Comparison of ENCODE assay signal across 9 cellular contexts in the genomic region with DNA sequence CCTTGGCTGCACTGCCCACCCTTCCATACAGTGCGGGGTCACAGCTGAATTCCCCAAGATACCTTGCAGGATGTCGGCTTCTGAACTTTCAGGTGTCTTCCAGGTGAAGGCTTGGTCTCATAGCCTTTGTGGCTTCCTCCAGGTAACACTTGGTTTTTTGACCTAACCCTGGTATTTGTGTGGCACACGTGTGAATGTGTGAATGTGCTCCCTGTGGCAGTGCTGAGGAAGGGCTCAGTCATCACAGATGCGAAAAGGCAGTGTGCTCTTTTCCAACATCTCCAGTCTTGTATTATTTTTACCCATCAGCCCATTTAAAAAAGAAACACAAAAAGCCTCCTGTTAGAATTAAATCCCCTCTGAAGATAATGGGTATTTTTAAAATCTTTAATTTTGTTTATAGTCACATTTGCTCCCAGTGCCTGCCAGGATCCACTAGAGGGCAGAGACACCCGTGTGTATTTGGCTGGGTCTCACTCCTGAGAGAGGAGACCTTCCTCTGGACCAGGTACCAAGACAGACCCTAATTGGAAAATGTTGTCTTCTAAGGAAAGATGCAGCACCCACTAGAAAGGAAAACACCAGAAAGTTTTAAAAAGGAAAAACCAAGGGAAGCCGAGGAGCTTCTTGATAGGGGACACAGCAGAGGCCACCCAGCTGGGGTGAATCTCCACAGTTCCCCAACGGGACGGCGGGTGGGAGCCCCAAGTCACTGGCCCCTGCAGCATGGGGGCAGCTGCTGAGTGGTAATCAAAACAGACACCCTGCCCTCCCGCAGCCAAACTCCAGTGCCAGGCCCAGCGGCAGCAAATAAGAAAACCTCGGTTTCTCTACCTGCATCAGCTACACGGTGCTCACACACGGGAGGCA. TPM values are rescaled to one million over a fixed set of nuclear protein-coding genes. Genes with fewer than 3 reads are reported as not detected.
DNase-seq lines count a peak whose midpoint lies in the region; TF ChIP-seq lines count a peak whose summit lies in the region.
"Had no signal": no experiment of that assay in that cellular context is flagged by ENCODE, and none has a peak within 500 bp of the region (broad histone marks: within the 10 kb centered on the region; RNA-seq: fewer than 3 reads in every experiment).

No MANE protein-coding gene starts in this region.

- H4K20me1 ChIP-seq in KMS-11 (ENCODE audit: insufficient read depth), result no peaks in the 10 kb centered on the region

- H3K4me3 Mint-ChIP-seq in Caco-2 (ENCODE audit: unreplicated experiment), result no peak overlapping the region
- no peak overlapping the region for H3K4me3 Mint-ChIP-seq in nephron progenitor cell
- H3K4me3 Mint-ChIP-seq: activated naive CD8-positive, alpha-beta T cell treated with anti-CD3 and anti-CD28 coated beads, Interleukin-2, amount 10 ng/mL, durations not matched to agents 7 days and 5 days had no signal

- no peaks in the 10 kb centered on the region for H3K36me3 ChIP-seq in Caco-2 (ENCODE audit: control insufficient read depth, insufficient read depth, low read length)
- no peaks in the 10 kb centered on the region for H3K36me3 ChIP-seq in KMS-11 (ENCODE audit: insufficient read depth)

- H3K27me3 Mint-ChIP-seq in Caco-2 (ENCODE audit: insufficient read depth, unreplicated experiment) (peaks cover 6% of the 10 kb centered on the region), nephron progenitor cell (ENCODE audit: low read depth, poor library complexity) (peaks cover 30% of the 10 kb centered on the region)

- no peaks in the 10 kb centered on the region for H3K4me1 ChIP-seq in Caco-2
- peaks cover 4% of the 10 kb centered on the region for H3K4me1 ChIP-seq in KMS-11 (ENCODE audit: low read depth, poor library complexity, severe bottlenecking)

- intact Hi-C loops in Caco-2 (cut with micrococcal nuclease; ENCODE audit: unreplicated experiment), result no loop called here

- no peaks in the 10 kb centered on the region for H3K36me3 Mint-ChIP-seq in Caco-2 (ENCODE audit: insufficient read depth, unreplicated experiment)
- H3K36me3 Mint-ChIP-seq in nephron progenitor cell (ENCODE audit: low read depth), result no peaks in the 10 kb centered on the region

- no peaks in the 10 kb centered on the region for H3K79me2 ChIP-seq in KMS-11 (ENCODE audit: insufficient read depth, low read depth)

- no peak overlapping the region for H3K27ac Mint-ChIP-seq in Caco-2 (ENCODE audit: unreplicated experiment)
- H3K27ac Mint-ChIP-seq in nephron progenitor cell, result no peak overlapping the region
- H3K27ac Mint-ChIP-seq: activated naive CD8-positive, alpha-beta T cell treated with anti-CD3 and anti-CD28 coated beads, Interleukin-2, amount 10 ng/mL, durations not matched to agents 7 days and 5 days had no signal

- H3K4me1 Mint-ChIP-seq in Caco-2 (ENCODE audit: low read depth, unreplicated experiment) (no peaks in the 10 kb centered on the region), nephron progenitor cell (peaks cover 6% of the 10 kb centered on the region)

- no peak overlapping the region for H3K9ac ChIP-seq in KMS-11

- POLR2A ChIA-PET in Caco-2 (lab: Charles Lee), result no interaction called here

- BruUV-seq in Caco-2 (replicated peaks; lab: Mats Ljungman, UMichigan), result no TSS peak

- peak; percentile 42 to 57 for TF ChIP-seq CTCF in Caco-2 (IDR thresholded peaks at IDR 0.05; ENCODE audit: insufficient read depth in 1 of 2, low read depth in 1 of 2, low read length in 1 of 2, severe bottlenecking in 1 of 2, unreplicated experiment in 1 of 2)
- TF ChIP-seq CTCF in KMS-11 (conservative IDR thresholded peaks at IDR 0.05; ENCODE audit: low read depth, low read length), result peak; percentile 60
- peak; percentile 68 for TF ChIP-seq CTCF in choroid plexus epithelial cell (conservative IDR thresholded peaks at IDR 0.05; ENCODE audit: low read depth, low read length)
- TF ChIP-seq CTCF in nephron progenitor cell (IDR thresholded peaks at IDR 0.05), result peak; percentile 52

- no peak overlapping the region for H3K4me3 ChIP-seq in Caco-2 (ENCODE audit: low read depth, low read length)
- H3K4me3 ChIP-seq in KMS-11 (IDR thresholded peaks at IDR 0.05; ENCODE audit: insufficient read depth, low read depth, low read length), result no peak overlapping the region
- H3K4me3 ChIP-seq in choroid plexus epithelial cell (ENCODE audit: low read depth, low read length), result no peak overlapping the region

- no peak overlapping the region; the same call in 1 of the 2 replicates for H2AFZ ChIP-seq in KMS-11 (ENCODE audit: low read depth)

- DNase-seq in Caco-2 (peak in 1 of 2 experiments; percentile 32), choroid plexus epithelial cell (ENCODE audit: low read depth) (peak; percentile 18), nephron progenitor cell (no peak), T-helper 2 cell (no peak), NCI-H2107 (lab: John Stamatoyannopoulos, UW) (no peak)
- DNase-seq in NK-92 treated with Interleukin-12 subunit alpha and Interleukin-12 subunit beta, amount 100 ng/mL, for 24 hours (lab: John Stamatoyannopoulos, UW), result no peak
- no peak for DNase-seq in stimulated activated CD4-positive, alpha-beta T cell treated with anti-CD3 and anti-CD28 coated beads, Interleukin-4, amount 100 ng/mL, for 24 hours
- DNase-seq: activated naive CD8-positive, alpha-beta T cell treated with anti-CD3 and anti-CD28 coated beads, Interleukin-2, amount 10 ng/mL, durations not matched to agents 7 days and 5 days had no signal

- H3K27me3 ChIP-seq in Caco-2 (replicated peaks; ENCODE audit: control insufficient read depth, insufficient read depth, low read length) (no peaks in the 10 kb centered on the region), KMS-11 (ENCODE audit: insufficient read depth, low read depth) (no peaks in the 10 kb centered on the region)

- CTCF ChIA-PET in Caco-2 (lab: Charles Lee), result no interaction called here

- H3K9me3 ChIP-seq in Caco-2, result no peaks in the 10 kb centered on the region

- H3K27ac ChIP-seq in KMS-11, result no peak overlapping the region

- H3K9me3 Mint-ChIP-seq in Caco-2 (ENCODE audit: unreplicated experiment) (no peaks in the 10 kb centered on the region), nephron progenitor cell (no peaks in the 10 kb centered on the region)
- H3K9me3 Mint-ChIP-seq: activated naive CD8-positive, alpha-beta T cell treated with anti-CD3 and anti-CD28 coated beads, Interleukin-2, amount 10 ng/mL, durations not matched to agents 7 days and 5 days had no signal

- H3K4me2 ChIP-seq in KMS-11, result no peak overlapping the region

RNA-seq across cellular contexts. Expression of gene FAM110C, which starts 27.7 kb away (rescaled TPM):
- 3.2 and 3.9 TPM in 2 replicates for total RNA-seq in Caco-2 (2022)
